In the genomic region with DNA sequence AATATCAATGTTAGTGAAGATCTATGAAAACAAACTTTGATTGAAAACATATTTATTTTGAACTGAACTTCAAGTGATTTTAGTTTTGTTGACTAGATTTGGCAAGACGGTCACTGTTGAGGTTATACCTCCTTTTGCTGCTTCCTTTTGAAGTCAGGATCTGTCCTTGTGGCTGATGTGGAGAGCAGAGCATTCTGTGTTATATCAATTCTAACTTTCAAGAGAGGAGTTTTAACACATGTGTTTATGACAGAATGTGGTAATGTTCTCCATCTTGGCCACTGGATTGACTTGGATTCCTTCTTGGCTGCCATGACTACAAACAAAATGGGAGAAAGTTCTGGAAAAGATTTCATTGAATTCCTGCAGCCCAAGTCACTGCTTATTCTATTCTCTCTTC, we compare ENCODE assay signal across 17 cellular contexts.
DNase-seq lines count a peak whose midpoint lies in the region; ATAC-seq, FAIRE-seq and TF ChIP-seq lines count a peak whose summit lies in the region.
"Had no signal": no experiment of that assay in that cellular context is flagged by ENCODE, and none has a peak within 500 bp of the region (broad histone marks: within the 10 kb centered on the region; RNA-seq: fewer than 3 reads in every experiment).

No MANE protein-coding gene starts in this region.

- H3K27me3 Mint-ChIP-seq in nephron (ENCODE audit: low read depth) (no peaks in the 10 kb centered on the region), mesothelial cell of epicardium (ENCODE audit: low read depth) (no peaks in the 10 kb centered on the region)

- intact Hi-C loops in Right ventricle myocardium inferior (cut with DNase I): no loop called here
- intact Hi-C loops in K562 (cut with micrococcal nuclease): no loop called here

- H3K4me3 ChIP-seq in right atrium auricular region: no peak overlapping the region
- H3K4me3 ChIP-seq in K562: no peak overlapping the region
- H3K4me3 ChIP-seq in fibroblast of the aortic adventitia (ENCODE audit: low read depth, low read length): no peak overlapping the region
- H3K4me3 ChIP-seq: BLaER1 treated with 17β-estradiol and CSF1 and Interleukin-3, amounts not matched to agents 10 nM and 100 nM; HAP-1 had no signal

- H2AFZ ChIP-seq in K562 (ENCODE audit: low read depth, low read length): no peak overlapping the region

- H3K9me3 Mint-ChIP-seq in nephron (peaks cover 5% of the 10 kb centered on the region), mesothelial cell of epicardium (peaks cover 4% of the 10 kb centered on the region)

- no TSS peak for BruUV-seq in K562 (replicated peaks; lab: Mats Ljungman, UMichigan)

- H3K36me3 Mint-ChIP-seq in nephron (ENCODE audit: low read depth) (no peaks in the 10 kb centered on the region), mesothelial cell of epicardium (no peaks in the 10 kb centered on the region)
- H3K36me3 Mint-ChIP-seq: CD8-positive, alpha-beta T cell had no signal

- no peak for TF ChIP-seq EP300 in K562 (IDR thresholded peaks at IDR 0.05; ENCODE audit: low read length)

- DNase-seq in Right ventricle myocardium inferior (ENCODE audit: missing footprints) (no peak), right atrium auricular region (ENCODE audit: low spot score) (no peak), K562 (ENCODE audit: extremely low read depth in 1 of 4, low spot score in 3 of 4) (no peak), fibroblast of the aortic adventitia (ENCODE audit: low read depth) (peak; percentile 66), mesothelial cell of epicardium (ENCODE audit: low spot score in 2 of 2, unreplicated experiment in 2 of 2) (no peak), GM19240 (ENCODE audit: insufficient read length, low spot score) (no peak)
- DNase-seq: 8988T; Calu3; CD8-positive, alpha-beta T cell; DMS79 treated with DMSO at 0.1 percent for 48 hours; GF-D8 had no signal

- WGBS in K562 (ENCODE audit: insufficient coverage, low coverage, missing lambda C conversion rate): 0% methylated on average over 1 of the region's 1 CpG

- H3K27ac ChIP-seq in right atrium auricular region (no peak overlapping the region), K562 (ENCODE audit: extremely low read depth, low read depth, low read length) (no peak overlapping the region)
- H3K27ac ChIP-seq: BLaER1 treated with 17β-estradiol and CSF1 and Interleukin-3, amounts not matched to agents 10 nM and 100 nM had no signal

- H3K79me2 ChIP-seq in K562 (ENCODE audit: control insufficient read depth, insufficient read depth, low read length): no peaks in the 10 kb centered on the region

- CTCF ChIA-PET in K562 (lab: Yijun Ruan, JAX; ENCODE audit: low intra/inter-chr PET ratio): no interaction called here

- H3K9ac ChIP-seq in K562 (ENCODE audit: insufficient read depth in 1 of 2, low read depth in 2 of 2, low read length in 2 of 2): no peak overlapping the region
- H3K9ac ChIP-seq: BLaER1 treated with 17β-estradiol and CSF1 and Interleukin-3, amounts not matched to agents 10 nM and 100 nM had no signal

- H3K27ac Mint-ChIP-seq in nephron: peak overlapping the region; percentile 25 to 72 (median 28)
- H3K27ac Mint-ChIP-seq in mesothelial cell of epicardium: no peak overlapping the region
- H3K27ac Mint-ChIP-seq: B cell; CD8-positive, alpha-beta T cell had no signal

- no peaks in the 10 kb centered on the region for H3K36me3 ChIP-seq in right atrium auricular region
- no peaks in the 10 kb centered on the region for H3K36me3 ChIP-seq in K562 (ENCODE audit: control insufficient read depth, insufficient read depth, low read length)
- H3K36me3 ChIP-seq: BLaER1 treated with 17β-estradiol and CSF1 and Interleukin-3, amounts not matched to agents 10 nM and 100 nM; HAP-1 had no signal

- no peak for TF ChIP-seq RAD21 in K562 (CRISPR knock-in tag; conservative IDR thresholded peaks at IDR 0.05 in 1 of 2, IDR thresholded peaks at IDR 0.05 in 1 of 2)

- H3K9me3 ChIP-seq in right atrium auricular region (no peaks in the 10 kb centered on the region), K562 (replicated peaks; ENCODE audit: control insufficient read depth, insufficient read depth, low read depth, low read length) (no peaks in the 10 kb centered on the region)
- H3K9me3 ChIP-seq: HAP-1 had no signal

- H3K9me1 ChIP-seq in K562 (ENCODE audit: control insufficient read depth, insufficient read depth, low read length): no peaks in the 10 kb centered on the region

- FAIRE-seq in K562 (lab: Jason Lieb, UNC): peak; percentile 62
- FAIRE-seq: H1 had no signal

- no peaks in the 10 kb centered on the region for H3K27me3 ChIP-seq in right atrium auricular region
- no peaks in the 10 kb centered on the region for H3K27me3 ChIP-seq in K562 (ENCODE audit: control insufficient read depth in 2 of 2, insufficient read depth in 2 of 2, low read length in 2 of 2)
- H3K27me3 ChIP-seq: BLaER1 treated with 17β-estradiol and CSF1 and Interleukin-3, amounts not matched to agents 10 nM and 100 nM had no signal

- no peak overlapping the region for H3K4me2 ChIP-seq in K562 (ENCODE audit: insufficient read depth, low read length)
- H3K4me2 ChIP-seq: BLaER1 treated with 17β-estradiol and CSF1 and Interleukin-3, amounts not matched to agents 10 nM and 100 nM had no signal

- TF ChIP-seq POLR2A in K562 (conservative IDR thresholded peaks at IDR 0.05): no peak

- no peak for TF ChIP-seq CTCF in right atrium auricular region (IDR thresholded peaks at IDR 0.05)
- no peak for TF ChIP-seq CTCF in K562 (IDR thresholded peaks at IDR 0.05 in 2 of 3, conservative IDR thresholded peaks at IDR 0.05 in 1 of 3; ENCODE audit: insufficient read depth in 2 of 3, low read depth in 1 of 3, low read length in 3 of 3)
- TF ChIP-seq CTCF in fibroblast of the aortic adventitia (IDR thresholded peaks at IDR 0.05; ENCODE audit: insufficient read depth, low read length): no peak
- no peak for TF ChIP-seq CTCF in nephron (IDR thresholded peaks at IDR 0.05; ENCODE audit: unreplicated experiment in 3 of 3)
- TF ChIP-seq CTCF in mesothelial cell of epicardium (IDR thresholded peaks at IDR 0.05; ENCODE audit: unreplicated experiment): no peak

- in situ Hi-C loops in K562 (cut with MboI): no loop called here

- H3K4me3 Mint-ChIP-seq in nephron: no peak overlapping the region
- H3K4me3 Mint-ChIP-seq in mesothelial cell of epicardium: no peak overlapping the region
- H3K4me3 Mint-ChIP-seq: B cell; CD8-positive, alpha-beta T cell had no signal

- POLR2A ChIA-PET in K562 (lab: Yijun Ruan, JAX): no interaction called here

- no peaks in the 10 kb centered on the region for H4K20me1 ChIP-seq in K562 (replicated peaks; ENCODE audit: control insufficient read depth, insufficient read depth, low read length)
- H4K20me1 ChIP-seq: BLaER1 treated with 17β-estradiol and CSF1 and Interleukin-3, amounts not matched to agents 10 nM and 100 nM had no signal

- peaks cover 5% of the 10 kb centered on the region for H3K4me1 Mint-ChIP-seq in nephron
- no peaks in the 10 kb centered on the region for H3K4me1 Mint-ChIP-seq in mesothelial cell of epicardium
- H3K4me1 Mint-ChIP-seq: B cell had no signal

- ATAC-seq in Right ventricle myocardium inferior (peak; percentile 34), K562 (no peak), HG02938 (IDR thresholded peaks at IDR 0.05; ENCODE audit: unreplicated experiment) (no peak)
- ATAC-seq: CD8-positive, alpha-beta T cell had no signal

- H3K4me1 ChIP-seq in right atrium auricular region (peaks cover 0 to 4% of the 10 kb centered on the region in 2 donors), K562 (replicated peaks in 1 of 2; ENCODE audit: control insufficient read depth in 2 of 2, insufficient read depth in 2 of 2, low read length in 2 of 2) (no peaks in the 10 kb centered on the region)
- H3K4me1 ChIP-seq: BLaER1 treated with 17β-estradiol and CSF1 and Interleukin-3, amounts not matched to agents 10 nM and 100 nM; HAP-1 had no signal

TF ChIP-seq in K562, 482 proteins besides CTCF, POLR2A, EP300 and RAD21:
- TF ChIP-seq RCOR1 (IDR thresholded peaks at IDR 0.05; ENCODE audit: borderline replicate concordance in 1 of 2, low read depth in 2 of 2, low read length in 2 of 2) (no peak), MYNN (IDR thresholded peaks at IDR 0.05) (no peak), MYNN (CRISPR knock-in tag; IDR thresholded peaks at IDR 0.05) (no peak), NFE2 (IDR thresholded peaks at IDR 0.05; ENCODE audit: low read depth) (no peak), EZH2 (IDR thresholded peaks at IDR 0.05; ENCODE audit: borderline replicate concordance, low read depth, low read length) (no peak), TBL1XR1 (IDR thresholded peaks at IDR 0.05; ENCODE audit: low read length in 2 of 2) (no peak), U2AF2 (optimal IDR thresholded peaks at IDR 0.05; ENCODE audit: low read depth, low read length) (no peak), HIVEP1 (CRISPR knock-in tag; IDR thresholded peaks at IDR 0.05) (no peak), ZFPM2 (CRISPR knock-in tag; IDR thresholded peaks at IDR 0.05) (no peak)
- TF ChIP-seq, protein P1, sequence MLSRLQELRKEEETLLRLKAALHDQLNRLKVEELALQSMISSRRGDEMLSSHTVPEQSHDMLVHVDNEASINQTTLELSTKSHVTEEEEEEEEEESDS (CRISPR knock-in tag; IDR thresholded peaks at IDR 0.05): no peak
- TF ChIP-seq, protein P2, sequence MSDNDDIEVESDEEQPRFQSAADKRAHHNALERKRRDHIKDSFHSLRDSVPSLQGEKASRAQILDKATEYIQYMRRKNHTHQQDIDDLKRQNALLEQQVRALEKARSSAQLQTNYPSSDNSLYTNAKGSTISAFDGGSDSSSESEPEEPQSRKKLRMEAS (CRISPR knock-in tag; IDR thresholded peaks at IDR 0.05): no peak
